Comparison of ENCODE assay signal across 9 cellular contexts in the genomic region with DNA sequence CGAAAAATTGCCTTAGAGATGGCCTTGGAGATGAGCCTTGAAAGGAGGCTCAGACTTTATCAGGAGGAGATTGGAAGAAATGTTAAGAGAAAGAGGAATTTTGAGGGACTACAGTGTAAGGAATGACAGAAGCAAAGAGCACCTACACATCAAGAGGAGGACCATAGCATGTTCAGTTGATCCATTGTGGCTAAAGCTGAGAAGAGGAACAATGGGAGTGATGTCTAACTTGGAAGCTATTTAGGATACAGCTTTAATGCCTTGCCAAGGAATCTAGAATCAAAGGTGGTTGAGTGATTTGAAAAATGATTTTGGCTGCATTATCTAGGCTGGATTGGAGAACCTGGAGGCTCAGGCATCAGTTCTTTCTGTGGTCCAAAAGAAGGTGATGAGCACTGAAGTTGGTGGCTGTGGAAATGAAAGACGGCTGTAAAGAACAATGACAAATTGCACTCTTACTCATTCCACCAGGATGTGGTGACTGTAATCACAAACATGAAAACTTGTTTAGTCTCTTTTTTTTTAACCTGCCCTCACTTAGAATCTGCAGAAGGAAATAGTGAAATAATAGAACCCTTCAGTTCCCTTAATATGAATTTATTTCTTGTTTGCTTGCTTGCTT. TPM values are rescaled to one million over a fixed set of nuclear protein-coding genes. Genes with fewer than 3 reads are reported as not detected.
DNase-seq lines count a peak whose midpoint lies in the region; ATAC-seq, FAIRE-seq and TF ChIP-seq lines count a peak whose summit lies in the region.
"Had no signal": no experiment of that assay in that cellular context is flagged by ENCODE, and none has a peak within 500 bp of the region (broad histone marks: within the 10 kb centered on the region; RNA-seq: fewer than 3 reads in every experiment).

No MANE protein-coding gene starts in this region.

- H3K4me3 ChIP-seq in A549 = no peak overlapping the region

- 50% methylated on average over 2 of the region's 2 CpGs for WGBS in A549 (ENCODE audit: missing lambda C conversion rate)

- CTCF ChIA-PET in A549 (lab: Yijun Ruan, JAX) = interaction anchor here (0.7 kb wide), 1 partner anchor 371 kb away, joined by 3 read pairs; no protein-coding TSS in a partner anchor

- ATAC-seq in A549 (peak in 1 of 2 experiments; percentile 34; a peak in 2 of 6 replicates), HG03196 (IDR thresholded peaks at IDR 0.05; ENCODE audit: unreplicated experiment) (peak; percentile 54)
- peak; percentile 68 for ATAC-seq in activated naive CD8-positive, alpha-beta T cell treated with anti-CD3 and anti-CD28 coated beads, Interleukin-2, amount 50 U/mL, for 24 hours

- no peaks in the 10 kb centered on the region for H3K27me3 Mint-ChIP-seq in activated naive CD8-positive, alpha-beta T cell treated with anti-CD3 and anti-CD28 coated beads, Interleukin-2, amount 50 U/mL, for 24 hours
- H3K27me3 Mint-ChIP-seq in osteocyte (ENCODE audit: unreplicated experiment) = no peaks in the 10 kb centered on the region

- no peak overlapping the region for H3K4me3 Mint-ChIP-seq in activated naive CD8-positive, alpha-beta T cell treated with anti-CD3 and anti-CD28 coated beads, Interleukin-2, amount 50 U/mL, for 24 hours
- H3K4me3 Mint-ChIP-seq in osteocyte (ENCODE audit: unreplicated experiment) = no peak overlapping the region

- peaks cover 62% of the 10 kb centered on the region for H3K4me1 Mint-ChIP-seq in activated naive CD8-positive, alpha-beta T cell treated with anti-CD3 and anti-CD28 coated beads, Interleukin-2, amount 50 U/mL, for 24 hours
- H3K4me1 Mint-ChIP-seq in osteocyte (ENCODE audit: unreplicated experiment) = peaks cover 48% of the 10 kb centered on the region

- no peaks in the 10 kb centered on the region for H3K9me3 ChIP-seq in A549

- no peak for TF ChIP-seq POLR2A in A549 (IDR thresholded peaks at IDR 0.05; ENCODE audit: low read length)

- peak overlapping the region in 1 of 2 experiments; percentile 43; a peak in 1 of 6 replicates for H3K27ac ChIP-seq in A549

- TF ChIP-seq EP300 in A549 (IDR thresholded peaks at IDR 0.05) = no peak

- FAIRE-seq in A549 (lab: Jason Lieb, UNC) = no peak

- peak overlapping the region; percentile 26 for H3K27ac Mint-ChIP-seq in activated naive CD8-positive, alpha-beta T cell treated with anti-CD3 and anti-CD28 coated beads, Interleukin-2, amount 50 U/mL, for 24 hours
- no peak overlapping the region for H3K27ac Mint-ChIP-seq in osteocyte (ENCODE audit: unreplicated experiment)

- H3K9me3 Mint-ChIP-seq in activated naive CD8-positive, alpha-beta T cell treated with anti-CD3 and anti-CD28 coated beads, Interleukin-2, amount 50 U/mL, for 24 hours = no peaks in the 10 kb centered on the region
- no peaks in the 10 kb centered on the region for H3K9me3 Mint-ChIP-seq in osteocyte (ENCODE audit: unreplicated experiment)

- no peak for TF ChIP-seq CTCF in A549 (IDR thresholded peaks at IDR 0.05)
- no peak for TF ChIP-seq CTCF in osteocyte (IDR thresholded peaks at IDR 0.05)

- DNase-seq in A549 (ENCODE audit: low read depth in 1 of 2, low spot score in 1 of 2) (no peak), GM19238 (ENCODE audit: insufficient read length, low spot score) (peak; percentile 12), epidermal melanocyte (ENCODE audit: insufficient read length, low spot score) (no peak), DMS153 (lab: John Stamatoyannopoulos, UW) (no peak), AG08396 (ENCODE audit: low spot score) (no peak), osteocyte (ENCODE audit: extremely low spot score, unreplicated experiment) (no peak)
- no peak for DNase-seq in activated naive CD8-positive, alpha-beta T cell treated with anti-CD3 and anti-CD28 coated beads, Interleukin-2, amount 50 U/mL, for 24 hours
- DNase-seq: NCI-H1105 treated with DMSO at 0.1 percent for 48 hours had no signal

- no peak for TF ChIP-seq RAD21 in A549 (conservative IDR thresholded peaks at IDR 0.05 in 1 of 2, IDR thresholded peaks at IDR 0.05 in 1 of 2)

- POLR2A ChIA-PET in A549 (lab: Yijun Ruan, JAX) = no interaction called here

- H3K36me3 Mint-ChIP-seq in activated naive CD8-positive, alpha-beta T cell treated with anti-CD3 and anti-CD28 coated beads, Interleukin-2, amount 50 U/mL, for 24 hours (ENCODE audit: low read depth) = no peaks in the 10 kb centered on the region
- H3K36me3 Mint-ChIP-seq in osteocyte (ENCODE audit: unreplicated experiment) = no peaks in the 10 kb centered on the region

- H3K4me2 ChIP-seq in A549 = peak overlapping the region; percentile 12; the same call in 2 of the 3 replicates

- peaks cover 56% of the 10 kb centered on the region for H3K4me1 ChIP-seq in A549

TF ChIP-seq in A549, 52 proteins besides CTCF, POLR2A, EP300 and RAD21:
- TF ChIP-seq ZFP36 (IDR thresholded peaks at IDR 0.05; ENCODE audit: borderline replicate concordance, partially characterized antibody) (no peak), KDM5A (IDR thresholded peaks at IDR 0.05) (no peak), TP53 (CRISPR knock-in tag; IDR thresholded peaks at IDR 0.05) (no peak), CBX2 (IDR thresholded peaks at IDR 0.05; ENCODE audit: borderline replicate concordance, low read depth) (no peak), SMC3 (IDR thresholded peaks at IDR 0.05) (no peak)
TF ChIP-seq in A549: peak in this region for 0.

RNA-seq across cellular contexts. Expression of a gene that starts 11.3 kb away (rescaled TPM):
- 34.9 and 35.3 TPM in 2 replicates for polyA plus RNA-seq in A549 (2011; rRNA removed)
- 9.1 and 11.2 TPM in 2 replicates for polyA plus RNA-seq in A549 (2012; cell fraction: cytosol; rRNA removed)
- 4.5 and 6.5 TPM in 2 replicates for polyA plus RNA-seq in A549 (2012; cell fraction: nucleus; rRNA removed)
- polyA plus RNA-seq in A549 (2017; fragmentation: RNase III; extraction: RNeasy Plus Mini Kit Qiagen cat#74134 plus additional on column Dnase treatment) = 24.2 to 25.3 TPM (median 25.3 TPM) in 3 replicates
- 39.9 and 53.4 TPM in 2 replicates for polyA minus RNA-seq in A549 (2011; rRNA and poly(A)+ RNA removed)
- 31.6 and 39.0 TPM in 2 replicates for total RNA-seq in osteocyte

RNA-seq across cellular contexts. Expression of a gene that starts 44.9 kb away (rescaled TPM):
- polyA plus RNA-seq in A549 (2011; rRNA removed) = 30.7 and 41.0 TPM in 2 replicates
- 71.2 and 88.6 TPM in 2 replicates for polyA plus RNA-seq in A549 (2012; cell fraction: cytosol; rRNA removed)
- polyA plus RNA-seq in A549 (2012; cell fraction: nucleus; rRNA removed) = 94.6 and 102 TPM in 2 replicates
- 44.5 to 48.9 TPM (median 46.4 TPM) in 3 replicates for polyA plus RNA-seq in A549 (2017; fragmentation: RNase III; extraction: RNeasy Plus Mini Kit Qiagen cat#74134 plus additional on column Dnase treatment)
- 52.5 and 62.9 TPM in 2 replicates for polyA minus RNA-seq in A549 (2011; rRNA and poly(A)+ RNA removed)
- 21.1 and 24.8 TPM in 2 replicates for total RNA-seq in osteocyte
